8 cellular contexts compared by ENCODE assay signal in genomic region chr13:99265823-99266426, GRCh38. TPM values are rescaled to one million over a fixed set of nuclear protein-coding genes. Genes with fewer than 3 reads are reported as not detected.
DNase-seq lines count a peak whose midpoint lies in the region; ATAC-seq and TF ChIP-seq lines count a peak whose summit lies in the region.

No MANE protein-coding gene starts in this region.

- no peak overlapping the region for H3K27ac ChIP-seq in body of pancreas
- H3K27ac ChIP-seq in upper lobe of left lung, result no peak overlapping the region

- H3K36me3 ChIP-seq in body of pancreas (replicated peaks in 1 of 2; ENCODE audit: insufficient read depth in 1 of 2, low read depth in 2 of 2) (no peaks in the 10 kb centered on the region), upper lobe of left lung (peaks cover 0 to 4% (median 3%) of the 10 kb centered on the region in 4 donors)

- TF ChIP-seq CTCF in body of pancreas (IDR thresholded peaks at IDR 0.05), result peak in 6 of 7 experiments; percentile 62 to 76 (median 67)
- peak in 5 of 6 experiments; percentile 47 to 65 (median 61) for TF ChIP-seq CTCF in upper lobe of left lung (IDR thresholded peaks at IDR 0.05)

- 13 to 19% methylated on average over 3 of the region's 3 CpGs for WGBS in body of pancreas, 2 donors
- WGBS in upper lobe of left lung, 2 donors, result 28 to 42% methylated on average over 3 of the region's 3 CpGs

- H3K4me1 ChIP-seq in body of pancreas, result no peaks in the 10 kb centered on the region
- peaks cover 0 to 4% (median 4%) of the 10 kb centered on the region in 4 donors for H3K4me1 ChIP-seq in upper lobe of left lung

- H3K27me3 ChIP-seq in body of pancreas (no peaks in the 10 kb centered on the region), upper lobe of left lung (no peaks in the 10 kb centered on the region)

- H3K9me3 ChIP-seq in body of pancreas (no peaks in the 10 kb centered on the region), upper lobe of left lung (no peaks in the 10 kb centered on the region)

- intact Hi-C loops in body of pancreas (cut with DNase I), result loop anchor here (5.0 kb wide), 1 partner anchor 89 kb away; no protein-coding TSS in a partner anchor

- H3K4me3 ChIP-seq in body of pancreas, result no peak overlapping the region
- no peak overlapping the region for H3K4me3 ChIP-seq in upper lobe of left lung

- TF ChIP-seq EP300 in upper lobe of left lung (IDR thresholded peaks at IDR 0.05), result no peak

- peak; percentile 59 for ATAC-seq in body of pancreas
- ATAC-seq in upper lobe of left lung (ENCODE audit: low FRiP score in 2 of 2), result peak in 1 of 2 donors; percentile 68
- no peak for ATAC-seq in GM18873 (IDR thresholded peaks at IDR 0.05; ENCODE audit: low FRiP score, unreplicated experiment)

- TF ChIP-seq POLR2A in body of pancreas (IDR thresholded peaks at IDR 0.05) (no peak), upper lobe of left lung (IDR thresholded peaks at IDR 0.05) (no peak)

- DNase-seq in DMS114 treated with DMSO at 0.1 percent for 48 hours (lab: John Stamatoyannopoulos, UW; ENCODE audit: unreplicated experiment), result peak; percentile 3
- DNase-seq in HCEC 1CT, result peak; percentile 41
- DNase-seq in NCI-H526 treated with DMSO at 0.1 percent for 48 hours (lab: John Stamatoyannopoulos, UW), result peak; percentile 65
- DNase-seq in body of pancreas, result no peak
- DNase-seq in kidney glomerular epithelial cell (lab: John Stamatoyannopoulos, UW), result peak; percentile 41
- no peak for DNase-seq in upper lobe of left lung
- DNase-seq in T1000 (lab: John Stamatoyannopoulos, UW), result no peak

RNA-seq across cellular contexts. Expression of gene GPR18, which starts 7.7 kb away (rescaled TPM):
- total RNA-seq in body of pancreas (not detected), upper lobe of left lung (under 1 TPM in 2 of 6 donors, not detected in 4; 0.52 to 0.94 TPM)

RNA-seq across cellular contexts. Expression of gene GPR183, which starts 41.3 kb away (rescaled TPM):
- total RNA-seq in body of pancreas (1 to 10 TPM in 1 of 2 donors, not detected in 1; 3.6 TPM), upper lobe of left lung (10 to 100 TPM in 3 of 6 donors, 1 to 10 TPM in 3; 2.6 to 13.5 (median 10.0) TPM)

Comparison
In these comparisons a context has a peak if more than half of its experiments do, and no peak if none do; other contexts are left out.
1. DNase-seq: peak in DMS114 treated with DMSO at 0.1 percent for 48 hours (single experiment), HCEC 1CT (single experiment), NCI-H526 treated with DMSO at 0.1 percent for 48 hours (single experiment) and kidney glomerular epithelial cell (single experiment); none in body of pancreas (0 of 4), upper lobe of left lung (0 of 2) and T1000 (single experiment).